1 cellular context compared by ENCODE assay signal in the genomic region with DNA sequence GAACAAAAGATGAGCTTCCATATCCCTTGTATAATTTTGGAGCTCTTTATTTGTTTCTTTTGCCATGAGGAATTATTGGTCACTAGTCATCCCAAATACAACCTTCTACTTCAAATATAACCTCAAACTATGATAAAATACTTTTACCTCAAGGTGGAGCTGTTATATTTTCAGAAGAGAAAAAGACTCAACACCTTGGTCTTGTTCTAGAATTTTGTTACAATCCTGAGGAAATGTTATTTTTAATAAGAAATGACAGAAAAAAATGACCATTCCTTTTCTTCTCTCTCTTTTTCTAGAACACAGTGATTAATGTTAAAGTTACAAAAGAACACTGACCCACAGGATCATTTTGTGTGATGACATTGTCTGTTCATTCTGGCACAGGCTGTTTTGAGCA.
TF ChIP-seq lines count a peak whose summit lies in the region.

No MANE protein-coding gene starts in this region.

TF ChIP-seq in HCT116, 20 proteins besides CTCF, POLR2A, EP300 and RAD21 (continued from another document):
- TF ChIP-seq, protein P1, sequence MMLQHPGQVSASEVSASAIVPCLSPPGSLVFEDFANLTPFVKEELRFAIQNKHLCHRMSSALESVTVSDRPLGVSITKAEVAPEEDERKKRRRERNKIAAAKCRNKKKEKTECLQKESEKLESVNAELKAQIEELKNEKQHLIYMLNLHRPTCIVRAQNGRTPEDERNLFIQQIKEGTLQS (IDR thresholded peaks at IDR 0.05), result no peak
- TF ChIP-seq MAX (IDR thresholded peaks at IDR 0.05) (no peak), ZFX (IDR thresholded peaks at IDR 0.05) (no peak), SRF (IDR thresholded peaks at IDR 0.05; ENCODE audit: low read depth) (no peak), ELF1 (IDR thresholded peaks at IDR 0.05; ENCODE audit: borderline replicate concordance, low read depth) (no peak), EZH2phosphoT487 (IDR thresholded peaks at IDR 0.05; ENCODE audit: borderline replicate concordance) (no peak), CBX3 (IDR thresholded peaks at IDR 0.05; ENCODE audit: low read depth) (no peak), ZNF274 (IDR thresholded peaks at IDR 0.05; ENCODE audit: low read depth, low read length) (no peak)
